15 cellular contexts compared by ENCODE assay signal in the genomic region with DNA sequence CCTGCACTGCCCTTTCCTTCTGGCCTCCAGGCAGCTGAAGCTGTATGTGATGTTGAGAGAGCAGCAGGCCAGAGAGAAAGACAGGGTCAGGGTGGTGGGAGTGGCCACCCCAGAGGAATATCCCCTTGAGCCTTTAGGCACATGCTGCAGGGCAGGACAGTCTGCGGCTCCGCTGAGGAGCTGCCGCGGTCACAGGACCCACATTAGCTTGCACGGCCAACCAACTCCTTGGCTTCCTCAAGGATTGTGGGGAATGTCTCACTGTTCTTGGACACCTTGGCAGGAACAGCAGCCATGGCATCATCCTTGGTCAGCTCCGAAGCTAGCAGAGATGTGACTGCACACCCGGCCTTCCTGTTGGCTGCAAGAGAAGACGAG. TPM values are rescaled to one million over a fixed set of nuclear protein-coding genes. Genes with fewer than 3 reads are reported as not detected.
A peak's percentile ranks its signal among the peaks of the same experiment; 100 is the strongest.
DNase-seq lines count a peak whose midpoint lies in the region; ATAC-seq and TF ChIP-seq lines count a peak whose summit lies in the region.
"Had no signal": no experiment of that assay in that cellular context is flagged by ENCODE, and none has a peak within 500 bp of the region (broad histone marks: within the 10 kb centered on the region; RNA-seq: fewer than 3 reads in every experiment).

No MANE protein-coding gene starts in this region.

- CTCF ChIA-PET in A673 (lab: Charles Lee) = no interaction called here

- no peaks in the 10 kb centered on the region for H4K20me1 ChIP-seq in fibroblast of lung (ENCODE audit: control insufficient read depth, extremely low read depth, insufficient read depth, low read length)

- no TSS peak for BruUV-seq in A673 (replicated peaks; lab: Mats Ljungman, UMichigan)

- H3K9me3 Mint-ChIP-seq in osteocyte (ENCODE audit: unreplicated experiment) = no peaks in the 10 kb centered on the region
- H3K9me3 Mint-ChIP-seq: activated T-helper 2 cell treated with anti-CD3 and anti-CD28 coated beads, Interferon-gamma antibody, Interleukin-2, Interleukin-4, amounts not matched to agents 10 μg/mL and 5 μg/mL and 100 μg/mL, durations not matched to agents 14 hours and 24 hours and 36 hours had no signal

- no peaks in the 10 kb centered on the region for H3K9me3 ChIP-seq in A673 (ENCODE audit: low read depth, low read length, poor library complexity, severe bottlenecking)
- 0 out of 2 replicates have a peak, but pooled peaks cover 3% of the 10 kb centered on the region for H3K9me3 ChIP-seq in MG63
- no peaks in the 10 kb centered on the region for H3K9me3 ChIP-seq in fibroblast of lung (ENCODE audit: control insufficient read depth, insufficient read depth, low read depth, low read length)
- H3K9me3 ChIP-seq: BE2C, spleen had no signal

- no peaks in the 10 kb centered on the region for H3K27me3 Mint-ChIP-seq in osteocyte (ENCODE audit: unreplicated experiment)

- H3K4me3 ChIP-seq in A673 (ENCODE audit: low read depth, low read length, poor library complexity, severe bottlenecking) = no peak overlapping the region
- no peak overlapping the region for H3K4me3 ChIP-seq in MG63
- no peak overlapping the region for H3K4me3 ChIP-seq in fibroblast of lung (replicated peaks in 1 of 4; ENCODE audit: control extremely low read depth in 1 of 4, insufficient read depth in 1 of 4, low read depth in 3 of 4, low read length in 4 of 4)
- H3K4me3 ChIP-seq: lung, spleen had no signal

- H3K4me1 ChIP-seq in A673 (ENCODE audit: insufficient read depth, low read length, poor library complexity, severe bottlenecking) (peaks cover 63% of the 10 kb centered on the region), fibroblast of lung (ENCODE audit: control insufficient read depth, extremely low read depth, insufficient read depth, low read length) (peaks cover 71% of the 10 kb centered on the region)

- H3K36me3 ChIP-seq in A673 (ENCODE audit: insufficient read depth, low read length, poor library complexity, severe bottlenecking) (peaks cover 27% of the 10 kb centered on the region), MG63 (peaks cover 74% of the 10 kb centered on the region), fibroblast of lung (ENCODE audit: control insufficient read depth, insufficient read depth, low read length) (peaks cover 8% of the 10 kb centered on the region)

- ATAC-seq in GM21723 (IDR thresholded peaks at IDR 0.05; ENCODE audit: unreplicated experiment) (no peak), HG03432 (IDR thresholded peaks at IDR 0.05; ENCODE audit: unreplicated experiment) (no peak)

- POLR2A ChIA-PET in A673 (lab: Charles Lee; ENCODE audit: low non-redundant PET) = no interaction called here

- no peak overlapping the region for H2AFZ ChIP-seq in fibroblast of lung (ENCODE audit: low read length)

- intact Hi-C loops in A673 (cut with micrococcal nuclease; ENCODE audit: unreplicated experiment) = no loop called here

- TF ChIP-seq CTCF in A673 (conservative IDR thresholded peaks at IDR 0.05; ENCODE audit: low read depth, low read length) (no peak), fibroblast of lung (conservative IDR thresholded peaks at IDR 0.05 in 1 of 2, IDR thresholded peaks at IDR 0.05 in 1 of 2; ENCODE audit: low read depth in 1 of 2, low read length in 2 of 2) (no peak), osteocyte (IDR thresholded peaks at IDR 0.05) (no peak)

- H3K27ac ChIP-seq in A673 (ENCODE audit: low read depth, low read length, poor library complexity, severe bottlenecking) = peak overlapping the region; percentile 92
- peak overlapping the region; percentile 70 for H3K27ac ChIP-seq in fibroblast of lung (ENCODE audit: insufficient read depth, low read length)
- H3K27ac ChIP-seq: WERI-Rb-1 had no signal

- H3K4me3 Mint-ChIP-seq in osteocyte (ENCODE audit: unreplicated experiment) = no peak overlapping the region

- H3K79me2 ChIP-seq in fibroblast of lung (ENCODE audit: control insufficient read depth, insufficient read depth, low read length) = no peaks in the 10 kb centered on the region

- H3K4me2 ChIP-seq in fibroblast of lung (ENCODE audit: extremely low read depth, insufficient read depth, low read length) = no peak overlapping the region

- H3K9ac ChIP-seq in fibroblast of lung (ENCODE audit: insufficient read depth, low read length) = no peak overlapping the region

- H3K27me3 ChIP-seq in A673 (replicated peaks; ENCODE audit: insufficient read depth, low read depth, low read length, poor library complexity) (no peaks in the 10 kb centered on the region), MG63 (no peaks in the 10 kb centered on the region), fibroblast of lung (ENCODE audit: control insufficient read depth, insufficient read depth, low read length) (no peaks in the 10 kb centered on the region)
- H3K27me3 ChIP-seq: BE2C, spleen had no signal

- peaks cover 93% of the 10 kb centered on the region for H3K4me1 Mint-ChIP-seq in osteocyte (ENCODE audit: unreplicated experiment)

- DNase-seq in A673 (ENCODE audit: low spot score) (no peak), MG63 (peak; percentile 84), fibroblast of lung (ENCODE audit: low read depth in 2 of 2) (no peak), osteocyte (ENCODE audit: extremely low spot score, unreplicated experiment) (no peak), H4 (ENCODE audit: low spot score) (no peak)
- no peak for DNase-seq in stimulated activated naive CD4-positive, alpha-beta T cell treated with Interleukin-2 at 50 U/mL for 16 hours (lab: John Stamatoyannopoulos, UW)
- DNase-seq: BE2C, foreskin melanocyte, NCI-H446, WERI-Rb-1 had no signal

- H3K36me3 Mint-ChIP-seq in osteocyte (ENCODE audit: unreplicated experiment) = peaks cover 13% of the 10 kb centered on the region

- H3K27ac Mint-ChIP-seq in osteocyte (ENCODE audit: unreplicated experiment) = peak overlapping the region; percentile 96
- H3K27ac Mint-ChIP-seq: activated T-helper 2 cell treated with anti-CD3 and anti-CD28 coated beads, Interferon-gamma antibody, Interleukin-2, Interleukin-4, amounts not matched to agents 10 μg/mL and 5 μg/mL and 100 μg/mL, durations not matched to agents 14 hours and 24 hours and 36 hours had no signal

RNA-seq across cellular contexts. Expression of gene PCDHGC5, which starts 27.8 kb away (rescaled TPM):
- total RNA-seq in A673 (2021) (3.4 and 3.6 TPM in 2 replicates), fibroblast of lung (1.3 and 2.6 TPM in 2 replicates), osteocyte (1.4 and 1.9 TPM in 2 replicates)
- 0.46 TPM in 1 of 2 replicates, not detected in the other for total RNA-seq in MG63 (2014; rRNA removed; shearing (Covaris generic); ENCODE audit: low replicate concordance)
- polyA plus RNA-seq in fibroblast of lung = 0.97 and 1.1 TPM in 2 replicates
- 0.82 and 1.0 TPM in 2 replicates for polyA plus RNA-seq in fibroblast of lung (2012)
- polyA minus RNA-seq in fibroblast of lung (ENCODE audit: low replicate concordance) = 5.9 and 6.7 TPM in 2 replicates
- 0.06 and 0.18 TPM in 2 replicates for total RNA-seq in H4 (2014; rRNA removed; shearing (Covaris generic))
- total RNA-seq: activated T-helper 2 cell treated with anti-CD3 and anti-CD28 coated beads, Interferon-gamma antibody, Interleukin-2, Interleukin-4, amounts not matched to agents 10 μg/mL and 5 μg/mL and 100 μg/mL, durations not matched to agents 14 hours and 24 hours and 36 hours had no signal

RNA-seq across cellular contexts. Expression of gene PCDHGC4, which starts 31.8 kb away (rescaled TPM):
- total RNA-seq in A673 (2021) (3.6 and 3.8 TPM in 2 replicates), fibroblast of lung (1.5 and 3.0 TPM in 2 replicates), osteocyte (2.8 and 3.7 TPM in 2 replicates)
- total RNA-seq in MG63 (2014; rRNA removed; shearing (Covaris generic); ENCODE audit: low replicate concordance) = not detected in 2 replicates
- polyA plus RNA-seq in fibroblast of lung = 0.48 and 0.76 TPM in 2 replicates
- polyA plus RNA-seq in fibroblast of lung (2012) = 0.41 and 0.48 TPM in 2 replicates
- 5.7 and 7.8 TPM in 2 replicates for polyA minus RNA-seq in fibroblast of lung (ENCODE audit: low replicate concordance)
- 0.10 TPM in 1 of 2 replicates, not detected in the other for total RNA-seq in H4 (2014; rRNA removed; shearing (Covaris generic))
- total RNA-seq: activated T-helper 2 cell treated with anti-CD3 and anti-CD28 coated beads, Interferon-gamma antibody, Interleukin-2, Interleukin-4, amounts not matched to agents 10 μg/mL and 5 μg/mL and 100 μg/mL, durations not matched to agents 14 hours and 24 hours and 36 hours had no signal

RNA-seq across cellular contexts. Expression of gene PCDHGC3, which starts 40.9 kb away (rescaled TPM):
- 103 and 112 TPM in 2 replicates for total RNA-seq in A673 (2021)
- 42.3 and 49.8 TPM in 2 replicates for total RNA-seq in MG63 (2014; rRNA removed; shearing (Covaris generic); ENCODE audit: low replicate concordance)
- total RNA-seq in fibroblast of lung = 59.0 and 63.4 TPM in 2 replicates
- 106 and 109 TPM in 2 replicates for polyA plus RNA-seq in fibroblast of lung
- polyA plus RNA-seq in fibroblast of lung (2012) = 155 and 185 TPM in 2 replicates
- 188 and 308 TPM in 2 replicates for polyA minus RNA-seq in fibroblast of lung (ENCODE audit: low replicate concordance)
- 92.4 and 99.9 TPM in 2 replicates for total RNA-seq in osteocyte
- total RNA-seq in H4 (2014; rRNA removed; shearing (Covaris generic)) = 50.8 and 61.5 TPM in 2 replicates
